ENCODE assay signal across 17 cellular contexts in genomic region chr2:173165443-173166234, GRCh38.
"Had no signal": no experiment of that assay in that cellular context is flagged by ENCODE, and none has a peak within 500 bp of the region (broad histone marks: within the 10 kb centered on the region; RNA-seq: fewer than 3 reads in every experiment).

No MANE protein-coding gene starts in this region.

- H3K4me3 ChIP-seq: coronary artery, heart left ventricle, right atrium auricular region, thoracic aorta had no signal

- DNase-seq: effector CD4-positive, alpha-beta T cell; endodermal cell; foreskin keratinocyte; heart left ventricle; hippocampal formation; natural killer cell; posterior cingulate gyrus; stimulated activated CD4-positive, alpha-beta T cell treated with anti-CD3 and anti-CD28 coated beads, Interleukin-4, amount 100 ng/mL, for 1 hour; stimulated activated CD8-positive, alpha-beta memory T cell treated with anti-CD3 and anti-CD28 coated beads, Interleukin-4, amount 100 ng/mL, for 48 hours; stimulated activated naive CD8-positive, alpha-beta T cell treated with anti-CD3 and anti-CD28 coated beads, Interleukin-15, amount 100 ng/mL, for 72 hours; substantia nigra; trophoblast cell had no signal

- H3K36me3 ChIP-seq: right atrium auricular region, thoracic aorta had no signal

- H3K9me3 ChIP-seq: thoracic aorta had no signal

- H3K27me3 ChIP-seq: foreskin keratinocyte, heart left ventricle, right atrium auricular region had no signal

- ATAC-seq: foreskin keratinocyte; natural killer cell; stimulated activated effector memory CD8-positive, alpha-beta T cell treated with anti-CD3 and anti-CD28 coated beads, Interleukin-12 subunit alpha, Interleukin-12 subunit beta, amount 100 ng/mL, for 72 hours; stimulated activated naive CD8-positive, alpha-beta T cell treated with anti-CD3 and anti-CD28 coated beads, Interleukin-15, amount 100 ng/mL, for 72 hours had no signal

- H3K27ac ChIP-seq: coronary artery, foreskin keratinocyte, right atrium auricular region, thoracic aorta had no signal

- FAIRE-seq: endothelial cell of umbilical vein had no signal
